ENCODE assay signal across 1 cellular context in genomic region chr14:89391123-89391522, GRCh38.
A peak's percentile ranks its signal among the peaks of the same experiment; 100 is the strongest.
TF ChIP-seq lines count a peak whose summit lies in the region.

No MANE protein-coding gene starts in this region.

TF ChIP-seq in HepG2, 621 proteins besides CTCF, POLR2A, EP300 and RAD21 (continued from another document and continues in another):
- peak; percentile 72; the same call in 1 of the 2 replicates for TF ChIP-seq TFAP4 (IDR thresholded peaks at IDR 0.05; ENCODE audit: borderline replicate concordance, low read depth)
- no peak for TF ChIP-seq ZBTB14 (CRISPR knock-in tag; IDR thresholded peaks at IDR 0.05)
- TF ChIP-seq ZNF792 (CRISPR knock-in tag; IDR thresholded peaks at IDR 0.05): no peak
- TF ChIP-seq ZBTB26 (CRISPR knock-in tag; IDR thresholded peaks at IDR 0.05; ENCODE audit: borderline replicate concordance): no peak
- TF ChIP-seq ZNF484 (CRISPR knock-in tag; IDR thresholded peaks at IDR 0.05; ENCODE audit: borderline replicate concordance, low read depth): no peak
- no peak for TF ChIP-seq TOE1 (CRISPR knock-in tag; IDR thresholded peaks at IDR 0.05)
- TF ChIP-seq DNMT3B (CRISPR knock-in tag; conservative IDR thresholded peaks at IDR 0.05): no peak
- peak; percentile 49; the same call in 1 of the 2 replicates for TF ChIP-seq ZNF609 (CRISPR knock-in tag; IDR thresholded peaks at IDR 0.05; ENCODE audit: borderline replicate concordance)
- no peak for TF ChIP-seq CENPX (CRISPR knock-in tag; IDR thresholded peaks at IDR 0.05)
- no peak for TF ChIP-seq NR2F1 (CRISPR knock-in tag; IDR thresholded peaks at IDR 0.05)
- TF ChIP-seq ZNF331 (CRISPR knock-in tag; IDR thresholded peaks at IDR 0.05): peak; percentile 19; the same call in 1 of the 2 replicates
- no peak for TF ChIP-seq PHF5A (CRISPR knock-in tag; IDR thresholded peaks at IDR 0.05; ENCODE audit: low read depth, unreplicated experiment)
- TF ChIP-seq ZSCAN31 (CRISPR knock-in tag; IDR thresholded peaks at IDR 0.05; ENCODE audit: low read depth): no peak
- TF ChIP-seq PRDM4 (CRISPR knock-in tag; IDR thresholded peaks at IDR 0.05; ENCODE audit: borderline replicate concordance): no peak
- TF ChIP-seq KDM3A (CRISPR knock-in tag; IDR thresholded peaks at IDR 0.05; ENCODE audit: low read depth): no peak
- no peak for TF ChIP-seq ZNF343 (CRISPR knock-in tag; IDR thresholded peaks at IDR 0.05)
- TF ChIP-seq ZSCAN12 (CRISPR knock-in tag; IDR thresholded peaks at IDR 0.05): no peak
- TF ChIP-seq KLF13 (CRISPR knock-in tag; IDR thresholded peaks at IDR 0.05): no peak
- no peak for TF ChIP-seq FOXO4 (CRISPR knock-in tag; conservative IDR thresholded peaks at IDR 0.05)
- peak; percentile 31; the same call in 1 of the 2 replicates for TF ChIP-seq ZMYM4 (CRISPR knock-in tag; IDR thresholded peaks at IDR 0.05)
- no peak for TF ChIP-seq ZNF317 (CRISPR knock-in tag; IDR thresholded peaks at IDR 0.05)
- no peak for TF ChIP-seq ZNF850 (CRISPR knock-in tag; conservative IDR thresholded peaks at IDR 0.05)
- TF ChIP-seq ZHX1 (CRISPR knock-in tag; IDR thresholded peaks at IDR 0.05; ENCODE audit: low read depth): no peak
- TF ChIP-seq DBP (CRISPR knock-in tag; IDR thresholded peaks at IDR 0.05; ENCODE audit: not compliant biosample characterization): no peak
- TF ChIP-seq ZFP36L1 (CRISPR knock-in tag; IDR thresholded peaks at IDR 0.05): 0 out of 2 replicates have a peak, but pooled peaks have one; percentile 39
- no peak for TF ChIP-seq LRRFIP1 (CRISPR knock-in tag; conservative IDR thresholded peaks at IDR 0.05)
- peak; percentile 85 for TF ChIP-seq NFE2L2 (IDR thresholded peaks at IDR 0.05; ENCODE audit: low read length)
- TF ChIP-seq ZNF576 (CRISPR knock-in tag; IDR thresholded peaks at IDR 0.05): no peak
- no peak for TF ChIP-seq ZNF512B (CRISPR knock-in tag; IDR thresholded peaks at IDR 0.05; ENCODE audit: borderline replicate concordance)
- no peak for TF ChIP-seq TSC22D2 (CRISPR knock-in tag; IDR thresholded peaks at IDR 0.05; ENCODE audit: borderline replicate concordance)
- no peak; the same call in 1 of the 2 replicates for TF ChIP-seq ZNF749 (CRISPR knock-in tag; IDR thresholded peaks at IDR 0.05; ENCODE audit: borderline replicate concordance)
